ENCODE assay signal across 8 cellular contexts in the genomic region with DNA sequence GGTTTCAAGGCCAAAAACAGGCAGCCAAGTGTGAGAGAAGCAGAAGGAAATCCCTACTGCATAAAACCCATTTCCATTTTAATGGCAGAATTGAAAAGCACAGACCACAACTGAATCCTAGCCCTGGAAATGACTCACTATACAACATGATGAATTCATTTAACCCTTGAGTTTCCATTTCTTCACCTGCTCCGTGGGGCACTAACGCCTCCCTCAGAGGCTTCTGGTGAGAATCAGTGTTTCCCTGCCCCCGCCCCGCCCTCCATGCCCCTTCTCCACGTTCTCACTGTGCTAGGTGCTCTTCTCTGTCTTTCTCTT. TPM values are rescaled to one million over a fixed set of nuclear protein-coding genes. Genes with fewer than 3 reads are reported as not detected.
"Had no signal": no experiment of that assay in that cellular context is flagged by ENCODE, and none has a peak within 500 bp of the region (broad histone marks: within the 10 kb centered on the region; RNA-seq: fewer than 3 reads in every experiment).

No MANE protein-coding gene starts in this region.

RNA-seq across cellular contexts. Expression of a gene that starts 8.8 kb away (rescaled TPM):
- total RNA-seq: hepatocyte, mesothelial cell of epicardium, neural crest cell, pulmonary artery endothelial cell had no signal
- polyA plus RNA-seq: hepatocyte had no signal

RNA-seq across cellular contexts. Expression of a gene that starts 35.2 kb away (rescaled TPM):
- total RNA-seq: gastroesophageal sphincter; left lobe of liver; mesothelial cell of epicardium; natural killer cell treated with Interleukin-12 subunit alpha and Interleukin-12 subunit beta and Interleukin-15 and Interleukin-18, amount 100 ng/mL, for 72 hours; neural crest cell; pulmonary artery endothelial cell had no signal
- polyA plus RNA-seq: pancreas had no signal

RNA-seq across cellular contexts. Expression of a gene that starts 40.8 kb away (rescaled TPM):
- total RNA-seq: hepatocyte, mesothelial cell of epicardium, neural crest cell, pulmonary artery endothelial cell had no signal
- polyA plus RNA-seq: hepatocyte had no signal
